Comparison of ENCODE assay signal across 15 cellular contexts in genomic region chr1:94037392-94038229, GRCh38.
DNase-seq lines count a peak whose midpoint lies in the region; ATAC-seq, FAIRE-seq and TF ChIP-seq lines count a peak whose summit lies in the region.
"Had no signal": no experiment of that assay in that cellular context is flagged by ENCODE, and none has a peak within 500 bp of the region (broad histone marks: within the 10 kb centered on the region; RNA-seq: fewer than 3 reads in every experiment).

No MANE protein-coding gene starts in this region.

- H3K27me3 ChIP-seq in PC-9 (ENCODE audit: insufficient read depth, low read depth) = no peaks in the 10 kb centered on the region
- no peaks in the 10 kb centered on the region for H3K27me3 ChIP-seq in osteoblast (ENCODE audit: insufficient read depth, low read length)

- intact Hi-C loops in PC-9 (cut with micrococcal nuclease; ENCODE audit: unreplicated experiment) = no loop called here

- peak; percentile 49 for ATAC-seq in GM21423 (IDR thresholded peaks at IDR 0.05; ENCODE audit: unreplicated experiment)

- peaks cover 36% of the 10 kb centered on the region for H3F3A ChIP-seq in PC-9 (ENCODE audit: insufficient read depth, low read depth)

- TF ChIP-seq CTCF in PC-9 (conservative IDR thresholded peaks at IDR 0.05) (no peak), osteoblast (IDR thresholded peaks at IDR 0.05; ENCODE audit: extremely low read depth, low read depth, low read length) (no peak)

- H3K9me2 ChIP-seq in PC-9 (ENCODE audit: insufficient read depth) = no peaks in the 10 kb centered on the region

- CTCF ChIA-PET in PC-9 (lab: Charles Lee) = interaction anchor here (0.6 to 2.3 kb wide), 8 partner anchors 12 to 298 kb away, joined by 3 to 18 read pairs (median 5); no protein-coding TSS in a partner anchor

- no peak overlapping the region for H3K4me3 ChIP-seq in PC-9
- H3K4me3 ChIP-seq in osteoblast (ENCODE audit: insufficient read depth, low read length) = no peak overlapping the region
- H3K4me3 ChIP-seq: sigmoid colon had no signal

- no peak for FAIRE-seq in GM19239 (lab: Jason Lieb, UNC)
- FAIRE-seq: GM18507 had no signal

- peak overlapping the region; percentile 64 for H2AFZ ChIP-seq in PC-9
- H2AFZ ChIP-seq in osteoblast (ENCODE audit: low read length) = no peak overlapping the region

- POLR2A ChIA-PET in PC-9 (lab: Charles Lee; ENCODE audit: unreplicated experiment) = interaction anchor here (0.6 to 0.9 kb wide), 5 partner anchors 12 to 381 kb away, joined by 3 to 8 read pairs (median 5); no protein-coding TSS in a partner anchor

- no TSS peak for BruUV-seq in PC-9 (replicated peaks; lab: Mats Ljungman, UMichigan)

- H3K4me2 ChIP-seq in PC-9 (peak overlapping the region; percentile 48), osteoblast (ENCODE audit: insufficient read depth, low read length) (peak overlapping the region; percentile 38)

- H4K20me1 ChIP-seq in PC-9 (ENCODE audit: insufficient read depth) (no peaks in the 10 kb centered on the region), osteoblast (ENCODE audit: insufficient read depth, low read length) (no peaks in the 10 kb centered on the region)

- H3K79me2 ChIP-seq in PC-9 (ENCODE audit: low read depth) = no peaks in the 10 kb centered on the region
- no peaks in the 10 kb centered on the region for H3K79me2 ChIP-seq in osteoblast (ENCODE audit: insufficient read depth, low read length)

- H3K9me3 ChIP-seq in PC-9 (ENCODE audit: insufficient read depth, low read depth) (no peaks in the 10 kb centered on the region), osteoblast (ENCODE audit: low read depth, low read length) (no peaks in the 10 kb centered on the region)
- H3K9me3 ChIP-seq: sigmoid colon had no signal

- H3K4me1 ChIP-seq in PC-9 (replicated peaks; ENCODE audit: insufficient read depth) = peaks cover 52% of the 10 kb centered on the region
- H3K4me1 ChIP-seq in osteoblast (ENCODE audit: insufficient read depth, low read length) = peaks cover 27% of the 10 kb centered on the region

- H3K36me3 ChIP-seq in PC-9 (ENCODE audit: low read depth) = no peaks in the 10 kb centered on the region
- H3K36me3 ChIP-seq in osteoblast (ENCODE audit: insufficient read depth, low read length) = no peaks in the 10 kb centered on the region
- H3K36me3 ChIP-seq: sigmoid colon had no signal

- H3K27ac ChIP-seq in PC-9 = peak overlapping the region; percentile 68
- H3K27ac ChIP-seq in osteoblast (ENCODE audit: low read depth, low read length) = peak overlapping the region; percentile 84
- no peak overlapping the region for H3K27ac ChIP-seq in caudate nucleus (ENCODE audit: low read depth, low read length)
- H3K27ac ChIP-seq: 22Rv1 had no signal

- peak; percentile 49 for DNase-seq in DMS53 (lab: John Stamatoyannopoulos, UW)
- DNase-seq in DMS53 treated with DMSO at 0.1 percent for 48 hours (lab: John Stamatoyannopoulos, UW; ENCODE audit: unreplicated experiment) = no peak
- peak in 1 of 2 experiments; percentile 71 for DNase-seq in PC-9
- no peak for DNase-seq in osteoblast (ENCODE audit: insufficient read length, low spot score, missing footprints)
- no peak for DNase-seq in caudate nucleus (lab: John Stamatoyannopoulos, UW)
- no peak for DNase-seq in GM19239 (ENCODE audit: insufficient read length, low spot score)
- DNase-seq in NCI-H748 treated with DMSO at 0.1 percent for 48 hours (lab: John Stamatoyannopoulos, UW) = no peak
- DNase-seq: DMS 273 treated with DMSO at 0.1 percent for 48 hours; effector CD8-positive, alpha-beta T cell; H7; NCI-H524; sigmoid colon had no signal
